Comparison of ENCODE assay signal across 3 cellular contexts in the genomic region with DNA sequence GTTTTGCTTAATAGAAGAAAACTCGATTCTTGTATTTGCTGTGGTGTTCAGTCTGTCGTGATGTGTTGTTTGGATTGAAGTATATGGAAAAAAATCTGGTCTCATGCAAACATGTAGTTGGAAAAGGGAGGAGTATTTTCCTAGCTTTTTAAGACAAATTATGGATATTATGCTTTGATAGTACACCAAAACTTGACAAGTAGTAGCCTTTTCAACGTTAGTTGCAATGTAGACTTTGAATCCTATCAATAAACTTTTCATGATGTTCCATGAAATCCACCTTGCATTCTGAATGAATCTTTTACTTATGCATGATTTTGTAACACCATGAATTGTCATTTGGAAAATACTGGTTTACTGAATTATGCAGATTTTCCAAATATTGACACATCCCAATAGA.
"Had no signal": no experiment of that assay in that cellular context is flagged by ENCODE, and none has a peak within 500 bp of the region (broad histone marks: within the 10 kb centered on the region; RNA-seq: fewer than 3 reads in every experiment).

No MANE protein-coding gene starts in this region.

- DNase-seq: GDM1, GF-D8 had no signal

- ATAC-seq: GM12878 had no signal

- H3K4me3 ChIP-seq: GM12878 had no signal
